10 cellular contexts compared by ENCODE assay signal in the genomic region with DNA sequence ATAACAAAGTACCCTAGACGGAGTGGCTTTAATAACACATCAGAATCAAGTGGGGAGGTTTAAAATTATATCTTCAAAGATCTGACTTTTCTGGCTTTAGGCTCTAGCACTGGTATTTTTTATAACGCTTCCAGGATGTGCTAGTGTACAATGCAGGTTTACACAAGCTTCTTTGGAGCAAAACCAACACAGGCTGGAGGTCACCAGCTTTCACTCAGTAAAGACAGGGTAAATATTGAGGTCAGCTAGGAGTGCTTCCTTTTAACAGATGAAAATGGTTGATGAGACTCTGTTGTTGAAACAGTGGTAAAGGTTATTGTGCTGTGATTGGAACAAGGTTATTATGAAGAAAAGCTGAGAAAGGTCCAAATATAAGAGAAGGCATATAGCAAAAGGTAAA.
"Had no signal": no experiment of that assay in that cellular context is flagged by ENCODE, and none has a peak within 500 bp of the region (broad histone marks: within the 10 kb centered on the region; RNA-seq: fewer than 3 reads in every experiment).

No MANE protein-coding gene starts in this region.

- DNase-seq: activated CD4-positive, alpha-beta T cell treated with anti-CD3 and anti-CD28 coated beads, Interleukin-2, amount 50 U/mL, for 1 hour; activated CD4-positive, CD25-positive, alpha-beta regulatory T cell; activated T-cell treated with anti-CD3 and anti-CD28 coated beads, Interleukin-2, amount 50 U/mL, for 1 hour; amniotic stem cell; cerebellar nuclear complex; left cardiac atrium; occipital lobe; right cardiac atrium; tibial artery had no signal

- ATAC-seq: left cardiac atrium, right cardiac atrium had no signal

- H3K27ac ChIP-seq: tibial artery, vagina had no signal
